24 cellular contexts compared by ENCODE assay signal in genomic region chr4:189177130-189177529, GRCh38.
DNase-seq lines count a peak whose midpoint lies in the region; ATAC-seq and TF ChIP-seq lines count a peak whose summit lies in the region.
"Had no signal": no experiment of that assay in that cellular context is flagged by ENCODE, and none has a peak within 500 bp of the region (broad histone marks: within the 10 kb centered on the region; RNA-seq: fewer than 3 reads in every experiment).

No MANE protein-coding gene starts in this region.

- DNase-seq in DMS153 (lab: John Stamatoyannopoulos, UW) (peak; percentile 13), DMS153 treated with DMSO at 0.1 percent for 48 hours (lab: John Stamatoyannopoulos, UW; ENCODE audit: unreplicated experiment) (no peak), MM.1S (peak; percentile 46), astrocyte of the hippocampus (ENCODE audit: low read depth, low spot score) (peak; percentile 38), myocyte (ENCODE audit: low read depth) (peak; percentile 10), ACHN (no peak), LoVo (ENCODE audit: low spot score) (no peak)
- DNase-seq: activated CD4-positive, alpha-beta T cell treated with anti-CD3 and anti-CD28 coated beads, Interleukin-2, amount 50 U/mL, for 48 hours; activated CD4-positive, CD25-positive, alpha-beta regulatory T cell; anterior cingulate cortex; caudate nucleus; CD4-positive, alpha-beta T cell; dermis blood vessel endothelial cell; naive thymus-derived CD8-positive, alpha-beta T cell; NCI-H1417 treated with DMSO at 0.1 percent for 48 hours; NCI-H2171 treated with DMSO at 0.1 percent for 48 hours; NCI-H524 treated with DMSO at 0.1 percent for 48 hours; occipital lobe; SW 1271; trophoblast cell had no signal

- H3K9me2 ChIP-seq in MM.1S (replicated peaks; ENCODE audit: insufficient read depth, low read length), result no peaks in the 10 kb centered on the region

- H4K20me1 ChIP-seq in MM.1S (ENCODE audit: insufficient read depth, low read length), result no peaks in the 10 kb centered on the region

- no peak for TF ChIP-seq CTCF in MM.1S (IDR thresholded peaks at IDR 0.05; ENCODE audit: low read length)

- no peaks in the 10 kb centered on the region for H3F3A ChIP-seq in MM.1S (ENCODE audit: insufficient read depth, low read length)

- H3K4me2 ChIP-seq in MM.1S (ENCODE audit: low read depth, low read length), result no peak overlapping the region

- H3K4me1 ChIP-seq in MM.1S (ENCODE audit: low read length), result no peaks in the 10 kb centered on the region
- H3K4me1 ChIP-seq: HAP-1 had no signal

- no peaks in the 10 kb centered on the region for H3K27me3 ChIP-seq in MM.1S (replicated peaks; ENCODE audit: insufficient read depth, low read length)

- no peaks in the 10 kb centered on the region for H3K36me3 ChIP-seq in MM.1S (replicated peaks; ENCODE audit: insufficient read depth, low read length)
- H3K36me3 ChIP-seq: HAP-1 had no signal

- no peaks in the 10 kb centered on the region for H3K79me2 ChIP-seq in MM.1S (ENCODE audit: low read length)

- no peaks in the 10 kb centered on the region for H3K9me3 ChIP-seq in MM.1S (replicated peaks; ENCODE audit: insufficient read depth, low read length)
- H3K9me3 ChIP-seq: HAP-1 had no signal

- no peak for ATAC-seq in SK-N-SH treated with all-trans-retinoic acid at 6 μM for 48 hours
- ATAC-seq: activated naive CD4-positive, alpha-beta T cell treated with anti-CD3 and anti-CD28 coated beads, Interleukin-2, amount 50 U/mL, for 72 hours; naive thymus-derived CD8-positive, alpha-beta T cell had no signal

- in situ Hi-C loops in ACHN (cut with HindIII; ENCODE audit: low pct_ligation_motif_present, low pct_unique_long_range_greater_than_20kb, low sequenced_read_pairs), result no loop called here

- no peak overlapping the region for H2AFZ ChIP-seq in MM.1S (ENCODE audit: low read length)

- no peak overlapping the region for H3K9ac ChIP-seq in MM.1S (ENCODE audit: low read length)

- H3K27ac ChIP-seq in MM.1S (ENCODE audit: low read length), result no peak overlapping the region
- H3K27ac ChIP-seq: 22Rv1 had no signal

- no peak overlapping the region for H3K4me3 ChIP-seq in MM.1S (ENCODE audit: low read length)
- H3K4me3 ChIP-seq: HAP-1 had no signal

TF ChIP-seq in SK-N-SH treated with all-trans-retinoic acid at 6 μM for 48 hours, 23 proteins besides CTCF, POLR2A, EP300 and RAD21:
- TF ChIP-seq ZFP3 (CRISPR knock-in tag; IDR thresholded peaks at IDR 0.05), result no peak
- TF ChIP-seq ZNF565 (CRISPR knock-in tag; conservative IDR thresholded peaks at IDR 0.05; ENCODE audit: low read depth), result no peak
- TF ChIP-seq ZC3H10 (CRISPR knock-in tag; IDR thresholded peaks at IDR 0.05), result no peak
- no peak for TF ChIP-seq GLIS3 (CRISPR knock-in tag; IDR thresholded peaks at IDR 0.05)
- TF ChIP-seq OSR1 (CRISPR knock-in tag; IDR thresholded peaks at IDR 0.05), result no peak
- no peak for TF ChIP-seq SNAI2 (CRISPR knock-in tag; IDR thresholded peaks at IDR 0.05)
- no peak for TF ChIP-seq PATZ1 (CRISPR knock-in tag; IDR thresholded peaks at IDR 0.05; ENCODE audit: borderline replicate concordance)
- no peak for TF ChIP-seq BACH2 (CRISPR knock-in tag; IDR thresholded peaks at IDR 0.05; ENCODE audit: borderline replicate concordance)
- no peak for TF ChIP-seq TSHZ2 (CRISPR knock-in tag; IDR thresholded peaks at IDR 0.05)

Comparison
In these comparisons a context has a peak if more than half of its experiments do, and no peak if none do; other contexts are left out.
1. DNase-seq: peak in DMS153 (single experiment), MM.1S (single experiment), astrocyte of the hippocampus (single experiment) and myocyte (single experiment); none in DMS153 treated with DMSO at 0.1 percent for 48 hours (single experiment), ACHN (single experiment) and LoVo (single experiment).